23 cellular contexts compared by ENCODE assay signal in genomic region chr1:116424863-116425262, GRCh38.
"Had no signal": no experiment of that assay in that cellular context is flagged by ENCODE, and none has a peak within 500 bp of the region (broad histone marks: within the 10 kb centered on the region; RNA-seq: fewer than 3 reads in every experiment).

No MANE protein-coding gene starts in this region.

- H3K9me3 ChIP-seq: SK-N-SH had no signal

- H3K4me2 ChIP-seq: KMS-11, SK-N-SH had no signal

- H3K27ac ChIP-seq: KMS-11, RWPE1 had no signal

- DNase-seq: IMR-90; Kasumi-1; MM.1S; NCI-H1092 treated with DMSO at 0.1 percent for 48 hours; NCI-H1436; NCI-H187; NCI-H2029; NCI-H2081 treated with DMSO at 0.1 percent for 48 hours; NCI-H2171; NCI-H226; NCI-H446; NCI-H510A; NCI-H524 treated with DMSO at 0.1 percent for 48 hours; NCI-H69; NCI-H774; NK-92 treated with Interleukin-12 subunit alpha and Interleukin-12 subunit beta, amount 100 ng/mL, for 24 hours; PC-3; SHP77; SK-N-SH had no signal

- H3K9ac ChIP-seq: KMS-11, SK-N-SH had no signal

- ATAC-seq: HepG2, Panc1, PC-3 had no signal

- FAIRE-seq: HepG2 had no signal
